Comparison of ENCODE assay signal across 8 cellular contexts in the genomic region with DNA sequence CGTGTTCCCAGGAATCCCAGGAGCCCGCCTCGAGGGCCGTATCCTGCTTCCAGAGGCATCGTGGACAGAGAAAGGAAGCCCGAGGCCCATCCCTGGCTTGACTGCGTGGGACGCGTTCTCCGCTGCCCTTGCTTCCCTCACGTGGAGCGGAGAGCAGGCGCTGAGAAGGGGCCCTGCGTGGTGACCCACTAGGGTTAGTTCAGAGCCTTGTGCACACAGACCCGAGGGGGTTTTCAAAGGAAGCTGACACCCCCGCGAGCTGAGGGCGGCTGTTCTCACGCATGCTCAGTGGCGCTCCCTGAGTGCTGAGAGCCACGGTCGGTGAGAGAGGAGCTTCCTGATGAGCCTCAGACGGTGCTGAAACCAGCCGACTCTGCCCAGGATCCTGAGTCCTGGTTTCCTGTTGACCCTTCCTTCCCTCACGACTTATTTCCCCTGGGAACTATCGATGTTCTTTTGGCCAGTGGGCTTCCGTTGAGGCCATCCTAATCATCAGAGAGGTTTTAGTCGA. TPM values are rescaled to one million over a fixed set of nuclear protein-coding genes. Genes with fewer than 3 reads are reported as not detected.
DNase-seq lines count a peak whose midpoint lies in the region; ATAC-seq, FAIRE-seq and TF ChIP-seq lines count a peak whose summit lies in the region.

No MANE protein-coding gene starts in this region.

- H3K4me3 ChIP-seq in right lobe of liver, result no peak overlapping the region

- no peaks in the 10 kb centered on the region for H3K9me3 Mint-ChIP-seq in activated CD8-positive, alpha-beta T cell treated with anti-CD3 and anti-CD28 coated beads for 36 hours

- H3K4me3 Mint-ChIP-seq in activated CD8-positive, alpha-beta T cell treated with anti-CD3 and anti-CD28 coated beads for 36 hours, result peak overlapping the region; percentile 63

- H3K27ac ChIP-seq in right lobe of liver, result no peak overlapping the region

- 42% methylated on average over 6 of the region's 28 CpGs for WGBS in right lobe of liver (ENCODE audit: insufficient coverage, low coverage, low lambda C conversion rate, missing lambda C conversion rate)

- TF ChIP-seq CTCF in activated CD8-positive, alpha-beta T cell treated with anti-CD3 and anti-CD28 coated beads for 36 hours (IDR thresholded peaks at IDR 0.05), result no peak
- TF ChIP-seq CTCF in right lobe of liver (IDR thresholded peaks at IDR 0.05), result no peak

- no peak for DNase-seq in GM19239 (ENCODE audit: insufficient read length, low spot score)
- DNase-seq in activated CD8-positive, alpha-beta T cell treated with anti-CD3 and anti-CD28 coated beads for 36 hours, result peak; percentile 87
- no peak for DNase-seq in right lobe of liver
- DNase-seq in stimulated activated naive CD4-positive, alpha-beta T cell treated with Interleukin-2 at 50 U/mL for 16 hours (lab: John Stamatoyannopoulos, UW), result peak; percentile 82
- no peak for DNase-seq in NCI-H1105 (lab: John Stamatoyannopoulos, UW)
- no peak for DNase-seq in inferior parietal cortex (ENCODE audit: extremely low spot score)
- no peak for DNase-seq in iPS-NIHi11 (ENCODE audit: low spot score)

- H3K36me3 ChIP-seq in right lobe of liver, result no peaks in the 10 kb centered on the region

- H3K27me3 Mint-ChIP-seq in activated CD8-positive, alpha-beta T cell treated with anti-CD3 and anti-CD28 coated beads for 36 hours, result no peaks in the 10 kb centered on the region

- no peaks in the 10 kb centered on the region for H3K36me3 Mint-ChIP-seq in activated CD8-positive, alpha-beta T cell treated with anti-CD3 and anti-CD28 coated beads for 36 hours (ENCODE audit: low read depth)

- FAIRE-seq in GM19239 (lab: Jason Lieb, UNC), result peak; percentile 97

- CTCF ChIA-PET in activated CD8-positive, alpha-beta T cell treated with anti-CD3 and anti-CD28 coated beads for 36 hours (lab: Charles Lee), result interaction anchor here (1.1 to 1.7 kb wide), 2 partner anchors 46 to 48 kb away, joined by 3 to 5 read pairs; no protein-coding TSS in a partner anchor

- no peak for TF ChIP-seq POLR2A in right lobe of liver (IDR thresholded peaks at IDR 0.05)

- peak overlapping the region; percentile 82 for H3K27ac Mint-ChIP-seq in activated CD8-positive, alpha-beta T cell treated with anti-CD3 and anti-CD28 coated beads for 36 hours

- no peaks in the 10 kb centered on the region for H3K9me3 ChIP-seq in right lobe of liver

- H3K4me1 ChIP-seq in right lobe of liver, result no peaks in the 10 kb centered on the region

- ATAC-seq in HG03135 (IDR thresholded peaks at IDR 0.05; ENCODE audit: unreplicated experiment) (peak; percentile 41), right lobe of liver (peak in 3 of 4 donors; percentile 39 to 46 (median 43))
- peak; percentile 75 for ATAC-seq in activated CD8-positive, alpha-beta T cell treated with anti-CD3 and anti-CD28 coated beads for 36 hours

- peaks cover 60% of the 10 kb centered on the region for H3K4me1 Mint-ChIP-seq in activated CD8-positive, alpha-beta T cell treated with anti-CD3 and anti-CD28 coated beads for 36 hours (ENCODE audit: low read depth)

- intact Hi-C loops in activated CD8-positive, alpha-beta T cell treated with anti-CD3 and anti-CD28 coated beads for 36 hours (cut with micrococcal nuclease), result loop anchor here (5.0 kb wide), 1 partner anchor 37 kb away; no protein-coding TSS in a partner anchor
- intact Hi-C loops in right lobe of liver (cut with DNase I), result no loop called here

- POLR2A ChIA-PET in activated CD8-positive, alpha-beta T cell treated with anti-CD3 and anti-CD28 coated beads for 36 hours (lab: Charles Lee), result interaction anchor here (0.8 to 1.5 kb wide), 7 partner anchors 16 to 257 kb away, joined by 3 to 6 read pairs (median 3); partner anchors contain the start of genes CCR6, CEP43 and RNASET2

- no peaks in the 10 kb centered on the region for H3K27me3 ChIP-seq in right lobe of liver

RNA-seq across cellular contexts. Expression of gene CCR6, which starts 28.9 kb away (rescaled TPM):
- under 1 TPM in 1 of 2 experiments, not detected in 1; 0.23 TPM for total RNA-seq in activated CD8-positive, alpha-beta T cell treated with anti-CD3 and anti-CD28 coated beads for 36 hours
- under 1 TPM in 3 of 6 experiments, not detected in 3; 0.06 to 0.58 (median 0.12) TPM for total RNA-seq in right lobe of liver

Comparison
In these comparisons a context has a peak if more than half of its experiments do, and no peak if none do; other contexts are left out.
1. DNase-seq: peak in activated CD8-positive, alpha-beta T cell treated with anti-CD3 and anti-CD28 coated beads for 36 hours (single experiment) and stimulated activated naive CD4-positive, alpha-beta T cell treated with Interleukin-2 at 50 U/mL for 16 hours (single experiment); none in GM19239 (single experiment), right lobe of liver (0 of 3), NCI-H1105 (single experiment), inferior parietal cortex (single experiment) and iPS-NIHi11 (single experiment).
2. Peak in every context shown above with its lines, with median percentiles within 50 percentile points of each other: ATAC-seq.